In the genomic region with DNA sequence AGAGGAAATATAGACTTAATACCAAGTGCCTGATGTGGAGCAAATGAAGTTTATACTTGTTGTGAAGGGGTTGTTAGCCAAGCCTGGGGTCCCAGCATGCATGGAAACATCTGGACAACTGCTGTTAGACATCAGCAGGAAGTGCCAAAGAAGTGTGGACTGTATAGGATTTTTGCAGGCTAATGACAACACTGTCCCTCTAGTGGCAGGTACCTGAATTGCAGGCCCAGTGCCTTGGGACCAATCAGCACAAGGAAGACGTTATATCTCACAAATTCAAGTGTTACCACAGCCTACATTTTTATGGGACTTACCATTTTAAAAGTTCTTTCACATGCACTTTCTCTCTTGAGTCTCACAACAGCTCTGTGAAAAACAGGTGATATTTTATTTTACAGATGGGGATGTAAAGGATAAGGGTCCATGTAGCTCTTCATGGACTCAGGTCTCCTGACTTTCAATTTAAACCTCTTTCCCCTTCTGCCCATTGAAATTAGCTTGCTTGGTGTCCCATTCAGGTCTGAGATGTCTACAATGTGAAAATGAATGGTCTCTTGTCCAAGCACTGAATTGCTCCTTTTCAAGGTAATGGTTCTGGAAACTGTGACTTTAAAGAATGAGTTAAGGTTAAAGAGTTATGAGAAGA, we compare ENCODE assay signal across 8 cellular contexts.
DNase-seq lines count a peak whose midpoint lies in the region; ATAC-seq and TF ChIP-seq lines count a peak whose summit lies in the region.

No MANE protein-coding gene starts in this region.

- ATAC-seq in HG02798 (IDR thresholded peaks at IDR 0.05; ENCODE audit: poor library complexity, unreplicated experiment) (peak; percentile 70), GM18873 (IDR thresholded peaks at IDR 0.05; ENCODE audit: low FRiP score, unreplicated experiment) (no peak), GM19452 (IDR thresholded peaks at IDR 0.05; ENCODE audit: unreplicated experiment) (no peak)

- H3K36me3 ChIP-seq in DOHH2 (ENCODE audit: control insufficient read depth, low read length), result no peaks in the 10 kb centered on the region

- no peaks in the 10 kb centered on the region for H3K4me1 ChIP-seq in DOHH2 (ENCODE audit: control insufficient read depth, low read length)

- H3K4me1 Mint-ChIP-seq in activated naive CD8-positive, alpha-beta T cell treated with anti-CD3 and anti-CD28 coated beads for 36 hours, result peaks cover 2% of the 10 kb centered on the region

- H3K27me3 ChIP-seq in DOHH2 (ENCODE audit: control insufficient read depth, low read length), result no peaks in the 10 kb centered on the region

- no peak overlapping the region for H3K27ac ChIP-seq in DOHH2 (ENCODE audit: low read depth, low read length)

- DNase-seq in SK-N-DZ (ENCODE audit: low spot score) (peak; percentile 42), iPS DF 19.7 (ENCODE audit: low read depth, low spot score) (peak; percentile 38)
- peak; percentile 39 for DNase-seq in activated naive CD8-positive, alpha-beta T cell treated with anti-CD3 and anti-CD28 coated beads for 36 hours
- peak; percentile 32 to 59 for DNase-seq in stimulated activated CD4-positive, alpha-beta T cell treated with anti-CD3 and anti-CD28 coated beads, Interleukin-4, amount 100 ng/mL, for 4 hours

- no peaks in the 10 kb centered on the region for H3K79me2 ChIP-seq in DOHH2 (ENCODE audit: control insufficient read depth, low read length)

- H3K36me3 Mint-ChIP-seq in activated naive CD8-positive, alpha-beta T cell treated with anti-CD3 and anti-CD28 coated beads for 36 hours, result no peaks in the 10 kb centered on the region

- no peaks in the 10 kb centered on the region for H3K9me3 ChIP-seq in DOHH2 (ENCODE audit: control insufficient read depth, insufficient read depth, low read length)

- no peaks in the 10 kb centered on the region for H4K20me1 ChIP-seq in DOHH2 (ENCODE audit: control insufficient read depth, insufficient read depth, low read depth, low read length)

- TF ChIP-seq CTCF in DOHH2 (IDR thresholded peaks at IDR 0.05; ENCODE audit: low read depth, low read length, poor library complexity, severe bottlenecking), result peak; percentile 96

- H3K27ac Mint-ChIP-seq in activated naive CD8-positive, alpha-beta T cell treated with anti-CD3 and anti-CD28 coated beads for 36 hours, result no peak overlapping the region

- H3K27me3 Mint-ChIP-seq in activated naive CD8-positive, alpha-beta T cell treated with anti-CD3 and anti-CD28 coated beads for 36 hours, result peaks cover 22% of the 10 kb centered on the region

- no peak overlapping the region for H3K4me3 Mint-ChIP-seq in activated naive CD8-positive, alpha-beta T cell treated with anti-CD3 and anti-CD28 coated beads for 36 hours

- no peak overlapping the region for H3K4me3 ChIP-seq in DOHH2 (ENCODE audit: low read length)

- H3K9me3 Mint-ChIP-seq in activated naive CD8-positive, alpha-beta T cell treated with anti-CD3 and anti-CD28 coated beads for 36 hours, result no peaks in the 10 kb centered on the region

- H3K4me2 ChIP-seq in DOHH2 (ENCODE audit: low read length), result no peak overlapping the region

- no peaks in the 10 kb centered on the region for H3F3A ChIP-seq in DOHH2 (ENCODE audit: control insufficient read depth, insufficient read depth)

- no peaks in the 10 kb centered on the region for H3K9me2 ChIP-seq in DOHH2 (replicated peaks; ENCODE audit: control insufficient read depth, low read length)
